In the genomic region with DNA sequence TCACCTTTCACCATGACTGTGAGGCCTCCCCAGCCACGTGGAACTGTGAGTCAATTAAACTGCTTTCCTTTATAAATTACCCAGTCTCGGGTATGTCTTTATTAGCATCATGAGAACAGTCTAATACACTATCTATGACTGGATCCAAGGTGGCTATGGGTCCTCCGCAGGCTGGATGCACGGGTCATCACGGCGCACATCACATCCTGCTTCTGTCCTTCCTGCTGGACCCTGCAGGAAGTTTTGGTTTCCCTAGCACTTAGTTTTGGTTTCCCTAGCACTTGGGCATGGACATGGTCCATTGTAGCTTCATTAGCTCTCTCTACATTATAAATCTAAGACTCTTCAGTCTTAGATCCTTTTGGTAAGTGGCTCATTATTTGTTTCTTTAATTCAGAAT, we compare ENCODE assay signal across 38 cellular contexts.
"Had no signal": no experiment of that assay in that cellular context is flagged by ENCODE, and none has a peak within 500 bp of the region (broad histone marks: within the 10 kb centered on the region; RNA-seq: fewer than 3 reads in every experiment).

No MANE protein-coding gene starts in this region.

- H3K4me1 ChIP-seq: body of pancreas, breast epithelium had no signal

- FAIRE-seq: astrocyte, TTC549 had no signal

- H3K9me3 ChIP-seq: adrenal gland, body of pancreas, breast epithelium had no signal

- H3K36me3 Mint-ChIP-seq: activated CD4-positive, alpha-beta memory T cell treated with anti-CD3 and anti-CD28 coated beads for 36 hours; activated naive CD4-positive, alpha-beta T cell treated with anti-CD3 and anti-CD28 coated beads, Interleukin-2, amount 50 U/mL, for 72 hours; activated naive CD8-positive, alpha-beta T cell treated with anti-CD3 and anti-CD28 coated beads for 36 hours had no signal

- DNase-seq: activated B cell treated with CpG ODN at 0.5 μM for 24 hours; activated CD4-positive, alpha-beta memory T cell treated with anti-CD3 and anti-CD28 coated beads for 36 hours; activated CD4-positive, alpha-beta T cell treated with anti-CD3 and anti-CD28 coated beads for 4 hours; activated CD4-positive, alpha-beta T cell treated with anti-CD3 and anti-CD28 coated beads, Interleukin-2, amount 10 ng/mL, durations not matched to agents 24 days and 14 days; activated CD4-positive, alpha-beta T cell treated with anti-CD3 and anti-CD28 coated beads, Interleukin-2, amount 50 U/mL, for 1 hour; activated CD4-positive, alpha-beta T cell treated with anti-CD3 and anti-CD28 coated beads, Interleukin-2, amount 50 U/mL, for 4 hours; activated CD4-positive, CD25-positive, alpha-beta regulatory T cell treated with anti-CD3 and anti-CD28 coated beads, Interleukin-2, amount 50 U/mL, for 72 hours; activated CD8-positive, alpha-beta memory T cell treated with anti-CD3 and anti-CD28 coated beads, Interleukin-2, amount 50 U/mL, for 4 hours; activated CD8-positive, alpha-beta T cell treated with anti-CD3 and anti-CD28 coated beads for 36 hours; activated effector memory CD4-positive, alpha-beta T cell treated with anti-CD3 and anti-CD28 coated beads, Interleukin-2, amount 50 U/mL, for 16 hours; activated gamma-delta T cell treated with Interleukin-2 at 50 U/mL for 16 hours; activated naive CD4-positive, alpha-beta T cell; activated naive CD4-positive, alpha-beta T cell treated with anti-CD3 and anti-CD28 coated beads for 36 hours; activated naive CD4-positive, alpha-beta T cell treated with anti-CD3 and anti-CD28 coated beads, Interleukin-2, amount 50 U/mL, for 16 hours; activated naive CD8-positive, alpha-beta T cell treated with anti-CD3 and anti-CD28 coated beads for 36 hours; activated T-cell treated with anti-CD3 and anti-CD28 coated beads for 4 hours; activated T-cell treated with anti-CD3 and anti-CD28 coated beads, Interleukin-2, amount 50 U/mL, for 1 hour; activated T-cell treated with anti-CD3 and anti-CD28 coated beads, Interleukin-2, amount 50 U/mL, for 4 hours; activated T-cell treated with anti-CD3 and anti-CD28 coated beads, Interleukin-2, amount 50 U/mL, for 72 hours; amniotic stem cell; aorta; body of pancreas; brain microvascular endothelial cell; central memory CD4-positive, alpha-beta T cell; SW 1271; T-helper 1 cell; T-helper 2 cell; T-helper 9 cell had no signal

- H3K4me3 ChIP-seq: adrenal gland, body of pancreas, breast epithelium had no signal

- H3K36me3 ChIP-seq: adrenal gland, brain microvascular endothelial cell, breast epithelium had no signal

- H3K27ac ChIP-seq: body of pancreas, brain microvascular endothelial cell, breast epithelium, VCaP had no signal

- H3K9me3 Mint-ChIP-seq: activated B cell treated with CpG ODN at 0.5 μM for 24 hours; activated CD4-positive, alpha-beta memory T cell treated with anti-CD3 and anti-CD28 coated beads for 36 hours; activated CD8-positive, alpha-beta T cell treated with anti-CD3 and anti-CD28 coated beads for 36 hours; activated naive CD4-positive, alpha-beta T cell treated with anti-CD3 and anti-CD28 coated beads for 36 hours; activated naive CD4-positive, alpha-beta T cell treated with anti-CD3 and anti-CD28 coated beads, Interleukin-2, amount 50 U/mL, for 72 hours; activated naive CD8-positive, alpha-beta T cell treated with anti-CD3 and anti-CD28 coated beads for 36 hours; activated T-cell treated with anti-CD3 and anti-CD28 coated beads, Interleukin-2, amount 50 U/mL, for 4 hours; activated T-cell treated with anti-CD3 and anti-CD28 coated beads, Interleukin-2, amount 50 U/mL, for 72 hours; activated T-helper 1 cell treated with anti-CD3 and anti-CD28 coated beads, Interleukin-12 subunit alpha, Interleukin-12 subunit beta, Interleukin-2, Interleukin-4 antibody, amounts not matched to agents 30 ng/mL and 10 ng/mL and 1 ng/mL, durations not matched to agents 14 hours and 24 hours and 36 hours; activated T-helper 17 cell treated with anti-CD3 and anti-CD28 coated beads, Interleukin-2, amount 50 U/mL, for 72 hours; T-helper 1 cell treated with Interleukin-12 subunit alpha and Interleukin-12 subunit beta and Interleukin-4 antibody, amounts not matched to agents 30 μg/mL and 1 μg/mL, for 36 hours; T-helper 2 cell treated with Interferon-gamma antibody and Interleukin-4, amounts not matched to agents 5 μg/mL and 100 μg/mL, for 36 hours had no signal

- H3K27me3 ChIP-seq: adrenal gland, body of pancreas, brain microvascular endothelial cell, breast epithelium had no signal

- H3K4me1 Mint-ChIP-seq: activated B cell treated with CpG ODN at 0.5 μM for 24 hours; activated naive CD8-positive, alpha-beta T cell treated with anti-CD3 and anti-CD28 coated beads for 36 hours had no signal

- H3K4me3 Mint-ChIP-seq: activated B cell treated with CpG ODN at 0.5 μM for 24 hours; activated CD4-positive, alpha-beta memory T cell treated with anti-CD3 and anti-CD28 coated beads for 36 hours; activated CD4-positive, alpha-beta T cell treated with anti-CD3 and anti-CD28 coated beads, Interleukin-2, amount 10 ng/mL, durations not matched to agents 24 days and 14 days; activated CD8-positive, alpha-beta T cell treated with anti-CD3 and anti-CD28 coated beads for 36 hours; activated naive CD4-positive, alpha-beta T cell treated with anti-CD3 and anti-CD28 coated beads for 36 hours; activated naive CD8-positive, alpha-beta T cell treated with anti-CD3 and anti-CD28 coated beads for 36 hours; activated T-cell treated with anti-CD3 and anti-CD28 coated beads, Interleukin-2, amount 50 U/mL, for 4 hours; activated T-cell treated with anti-CD3 and anti-CD28 coated beads, Interleukin-2, amount 50 U/mL, for 72 hours; activated T-helper 1 cell treated with anti-CD3 and anti-CD28 coated beads, Interleukin-12 subunit alpha, Interleukin-12 subunit beta, Interleukin-2, Interleukin-4 antibody, amounts not matched to agents 30 ng/mL and 10 ng/mL and 1 ng/mL, durations not matched to agents 14 hours and 24 hours and 36 hours; activated T-helper 17 cell treated with anti-CD3 and anti-CD28 coated beads, Interleukin-2, amount 50 U/mL, for 72 hours; T-helper 1 cell treated with Interleukin-12 subunit alpha and Interleukin-12 subunit beta and Interleukin-4 antibody, amounts not matched to agents 30 μg/mL and 1 μg/mL, for 36 hours; T-helper 2 cell treated with Interferon-gamma antibody and Interleukin-4, amounts not matched to agents 5 μg/mL and 100 μg/mL, for 36 hours had no signal

- H3K27ac Mint-ChIP-seq: activated B cell treated with CpG ODN at 0.5 μM for 24 hours; activated CD4-positive, alpha-beta memory T cell treated with anti-CD3 and anti-CD28 coated beads for 36 hours; activated CD4-positive, alpha-beta T cell treated with anti-CD3 and anti-CD28 coated beads, Interleukin-2, amount 10 ng/mL, durations not matched to agents 24 days and 14 days; activated CD8-positive, alpha-beta T cell treated with anti-CD3 and anti-CD28 coated beads for 36 hours; activated naive CD4-positive, alpha-beta T cell treated with anti-CD3 and anti-CD28 coated beads for 36 hours; activated naive CD4-positive, alpha-beta T cell treated with anti-CD3 and anti-CD28 coated beads, Interleukin-2, amount 50 U/mL, for 72 hours; activated naive CD8-positive, alpha-beta T cell treated with anti-CD3 and anti-CD28 coated beads for 36 hours; activated T-cell treated with anti-CD3 and anti-CD28 coated beads, Interleukin-2, amount 50 U/mL, for 72 hours; activated T-helper 1 cell treated with anti-CD3 and anti-CD28 coated beads, Interleukin-12 subunit alpha, Interleukin-12 subunit beta, Interleukin-2, Interleukin-4 antibody, amounts not matched to agents 30 ng/mL and 10 ng/mL and 1 ng/mL, durations not matched to agents 14 hours and 24 hours and 36 hours; activated T-helper 17 cell treated with anti-CD3 and anti-CD28 coated beads, Interleukin-2, amount 50 U/mL, for 72 hours; T-helper 1 cell treated with Interleukin-12 subunit alpha and Interleukin-12 subunit beta and Interleukin-4 antibody, amounts not matched to agents 30 μg/mL and 1 μg/mL, for 36 hours; T-helper 2 cell treated with Interferon-gamma antibody and Interleukin-4, amounts not matched to agents 5 μg/mL and 100 μg/mL, for 36 hours had no signal
